1 cellular context compared by ENCODE assay signal in the genomic region with DNA sequence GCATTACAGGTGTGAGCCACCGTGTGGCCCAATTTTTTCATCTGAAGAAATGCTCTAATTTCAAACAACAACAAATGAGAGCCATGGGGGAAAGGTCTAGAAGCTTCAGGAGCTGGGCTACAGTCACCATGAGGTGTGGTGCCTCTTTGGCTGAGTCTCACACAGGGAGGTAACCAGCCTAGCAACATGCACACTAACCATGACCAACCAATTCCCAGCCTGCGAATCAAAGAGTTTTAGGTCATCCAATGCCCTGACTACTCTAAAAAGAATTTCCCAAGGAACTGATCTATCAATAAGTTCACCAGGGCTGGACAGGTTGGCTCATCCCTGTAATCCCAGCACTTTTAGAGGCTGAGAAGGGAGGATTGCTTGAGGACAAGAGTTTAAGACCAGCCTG.
TF ChIP-seq lines count a peak whose summit lies in the region.

No MANE protein-coding gene starts in this region.

TF ChIP-seq in HCT116, 20 proteins besides CTCF, POLR2A, EP300 and RAD21 (continued from another document):
- TF ChIP-seq, protein P1, sequence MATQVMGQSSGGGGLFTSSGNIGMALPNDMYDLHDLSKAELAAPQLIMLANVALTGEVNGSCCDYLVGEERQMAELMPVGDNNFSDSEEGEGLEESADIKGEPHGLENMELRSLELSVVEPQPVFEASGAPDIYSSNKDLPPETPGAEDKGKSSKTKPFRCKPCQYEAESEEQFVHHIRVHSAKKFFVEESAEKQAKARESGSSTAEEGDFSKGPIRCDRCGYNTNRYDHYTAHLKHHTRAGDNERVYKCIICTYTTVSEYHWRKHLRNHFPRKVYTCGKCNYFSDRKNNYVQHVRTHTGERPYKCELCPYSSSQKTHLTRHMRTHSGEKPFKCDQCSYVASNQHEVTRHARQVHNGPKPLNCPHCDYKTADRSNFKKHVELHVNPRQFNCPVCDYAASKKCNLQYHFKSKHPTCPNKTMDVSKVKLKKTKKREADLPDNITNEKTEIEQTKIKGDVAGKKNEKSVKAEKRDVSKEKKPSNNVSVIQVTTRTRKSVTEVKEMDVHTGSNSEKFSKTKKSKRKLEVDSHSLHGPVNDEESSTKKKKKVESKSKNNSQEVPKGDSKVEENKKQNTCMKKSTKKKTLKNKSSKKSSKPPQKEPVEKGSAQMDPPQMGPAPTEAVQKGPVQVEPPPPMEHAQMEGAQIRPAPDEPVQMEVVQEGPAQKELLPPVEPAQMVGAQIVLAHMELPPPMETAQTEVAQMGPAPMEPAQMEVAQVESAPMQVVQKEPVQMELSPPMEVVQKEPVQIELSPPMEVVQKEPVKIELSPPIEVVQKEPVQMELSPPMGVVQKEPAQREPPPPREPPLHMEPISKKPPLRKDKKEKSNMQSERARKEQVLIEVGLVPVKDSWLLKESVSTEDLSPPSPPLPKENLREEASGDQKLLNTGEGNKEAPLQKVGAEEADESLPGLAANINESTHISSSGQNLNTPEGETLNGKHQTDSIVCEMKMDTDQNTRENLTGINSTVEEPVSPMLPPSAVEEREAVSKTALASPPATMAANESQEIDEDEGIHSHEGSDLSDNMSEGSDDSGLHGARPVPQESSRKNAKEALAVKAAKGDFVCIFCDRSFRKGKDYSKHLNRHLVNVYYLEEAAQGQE (IDR thresholded peaks at IDR 0.05; ENCODE audit: low read depth) = no peak
- TF ChIP-seq SIN3A (IDR thresholded peaks at IDR 0.05; ENCODE audit: low read depth) = no peak
- TF ChIP-seq, protein P2, sequence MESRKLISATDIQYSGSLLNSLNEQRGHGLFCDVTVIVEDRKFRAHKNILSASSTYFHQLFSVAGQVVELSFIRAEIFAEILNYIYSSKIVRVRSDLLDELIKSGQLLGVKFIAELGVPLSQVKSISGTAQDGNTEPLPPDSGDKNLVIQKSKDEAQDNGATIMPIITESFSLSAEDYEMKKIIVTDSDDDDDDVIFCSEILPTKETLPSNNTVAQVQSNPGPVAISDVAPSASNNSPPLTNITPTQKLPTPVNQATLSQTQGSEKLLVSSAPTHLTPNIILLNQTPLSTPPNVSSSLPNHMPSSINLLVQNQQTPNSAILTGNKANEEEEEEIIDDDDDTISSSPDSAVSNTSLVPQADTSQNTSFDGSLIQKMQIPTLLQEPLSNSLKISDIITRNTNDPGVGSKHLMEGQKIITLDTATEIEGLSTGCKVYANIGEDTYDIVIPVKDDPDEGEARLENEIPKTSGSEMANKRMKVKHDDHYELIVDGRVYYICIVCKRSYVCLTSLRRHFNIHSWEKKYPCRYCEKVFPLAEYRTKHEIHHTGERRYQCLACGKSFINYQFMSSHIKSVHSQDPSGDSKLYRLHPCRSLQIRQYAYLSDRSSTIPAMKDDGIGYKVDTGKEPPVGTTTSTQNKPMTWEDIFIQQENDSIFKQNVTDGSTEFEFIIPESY (IDR thresholded peaks at IDR 0.05; ENCODE audit: extremely low read depth, insufficient replicate concordance, low read length) = no peak
- no peak for TF ChIP-seq ZFX (IDR thresholded peaks at IDR 0.05)
- no peak for TF ChIP-seq YY1 (IDR thresholded peaks at IDR 0.05; ENCODE audit: extremely low read depth, insufficient replicate concordance, low read depth, low read length)
- no peak for TF ChIP-seq EGR1 (IDR thresholded peaks at IDR 0.05; ENCODE audit: low read depth)
- TF ChIP-seq, protein P3, sequence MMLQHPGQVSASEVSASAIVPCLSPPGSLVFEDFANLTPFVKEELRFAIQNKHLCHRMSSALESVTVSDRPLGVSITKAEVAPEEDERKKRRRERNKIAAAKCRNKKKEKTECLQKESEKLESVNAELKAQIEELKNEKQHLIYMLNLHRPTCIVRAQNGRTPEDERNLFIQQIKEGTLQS (IDR thresholded peaks at IDR 0.05) = no peak
- TF ChIP-seq EZH2 (IDR thresholded peaks at IDR 0.05) = no peak
TF ChIP-seq in HCT116: peak in this region for 0.
